Comparison of ENCODE assay signal across 8 cellular contexts in genomic region chr9:74773886-74774479, GRCh38.
DNase-seq lines count a peak whose midpoint lies in the region; ATAC-seq and TF ChIP-seq lines count a peak whose summit lies in the region.

No MANE protein-coding gene starts in this region.

- no peak overlapping the region for H3K4me3 ChIP-seq in OCI-LY3 (ENCODE audit: low read length)

- TF ChIP-seq CTCF in OCI-LY3 (IDR thresholded peaks at IDR 0.05; ENCODE audit: low read depth, low read length): peak; percentile 92

- H4K20me1 ChIP-seq in OCI-LY3 (ENCODE audit: insufficient read depth, low read length): no peaks in the 10 kb centered on the region

- no peak overlapping the region for H3K27ac ChIP-seq in OCI-LY3 (ENCODE audit: low read length)

- H3K9me3 ChIP-seq in OCI-LY3 (ENCODE audit: insufficient read depth, low read length): no peaks in the 10 kb centered on the region

- peaks cover 20% of the 10 kb centered on the region for H3K27me3 Mint-ChIP-seq in activated T-cell treated with anti-CD3 and anti-CD28 coated beads, Interleukin-2, amount 50 U/mL, for 24 hours
- peaks cover 16 to 17% of the 10 kb centered on the region in 2 donors for H3K27me3 Mint-ChIP-seq in natural killer cell treated with Interleukin-12 subunit alpha and Interleukin-12 subunit beta and Interleukin-15 and Interleukin-18, amount 100 ng/mL, for 72 hours

- ATAC-seq in GM18873 (IDR thresholded peaks at IDR 0.05; ENCODE audit: low FRiP score, unreplicated experiment): peak; percentile 44
- peak; percentile 60 to 66 for ATAC-seq in natural killer cell treated with Interleukin-12 subunit alpha and Interleukin-12 subunit beta and Interleukin-15 and Interleukin-18, amount 100 ng/mL, for 72 hours

- H3K27ac Mint-ChIP-seq in activated T-cell treated with anti-CD3 and anti-CD28 coated beads, Interleukin-2, amount 50 U/mL, for 24 hours: no peak overlapping the region
- no peak overlapping the region for H3K27ac Mint-ChIP-seq in natural killer cell treated with Interleukin-12 subunit alpha and Interleukin-12 subunit beta and Interleukin-15 and Interleukin-18, amount 100 ng/mL, for 72 hours

- no peak overlapping the region for H2AFZ ChIP-seq in OCI-LY3 (ENCODE audit: low read depth, low read length)

- peaks cover 31% of the 10 kb centered on the region for H3K4me1 ChIP-seq in OCI-LY3 (ENCODE audit: low read length)

- H3K36me3 ChIP-seq in OCI-LY3 (replicated peaks; ENCODE audit: low read depth, low read length): no peaks in the 10 kb centered on the region

- peaks cover 24% of the 10 kb centered on the region for H3K4me1 Mint-ChIP-seq in activated T-cell treated with anti-CD3 and anti-CD28 coated beads, Interleukin-2, amount 50 U/mL, for 24 hours (ENCODE audit: low read depth)
- H3K4me1 Mint-ChIP-seq in natural killer cell treated with Interleukin-12 subunit alpha and Interleukin-12 subunit beta and Interleukin-15 and Interleukin-18, amount 100 ng/mL, for 72 hours (ENCODE audit: low read depth in 2 of 2): peaks cover 5 to 14% of the 10 kb centered on the region in 2 donors

- no peak overlapping the region for H3K9ac ChIP-seq in OCI-LY3 (ENCODE audit: low read length)

- no peaks in the 10 kb centered on the region for H3K36me3 Mint-ChIP-seq in activated T-cell treated with anti-CD3 and anti-CD28 coated beads, Interleukin-2, amount 50 U/mL, for 24 hours (ENCODE audit: low read depth)
- H3K36me3 Mint-ChIP-seq in natural killer cell treated with Interleukin-12 subunit alpha and Interleukin-12 subunit beta and Interleukin-15 and Interleukin-18, amount 100 ng/mL, for 72 hours: no peaks in the 10 kb centered on the region

- H3K9me3 Mint-ChIP-seq in activated T-cell treated with anti-CD3 and anti-CD28 coated beads, Interleukin-2, amount 50 U/mL, for 24 hours: no peaks in the 10 kb centered on the region
- H3K9me3 Mint-ChIP-seq in natural killer cell treated with Interleukin-12 subunit alpha and Interleukin-12 subunit beta and Interleukin-15 and Interleukin-18, amount 100 ng/mL, for 72 hours: no peaks in the 10 kb centered on the region

- H3K4me2 ChIP-seq in OCI-LY3 (ENCODE audit: low read length): no peak overlapping the region

- H3K79me2 ChIP-seq in OCI-LY3 (ENCODE audit: low read length): no peaks in the 10 kb centered on the region

- H3K4me3 Mint-ChIP-seq in activated T-cell treated with anti-CD3 and anti-CD28 coated beads, Interleukin-2, amount 50 U/mL, for 24 hours: no peak overlapping the region
- no peak overlapping the region for H3K4me3 Mint-ChIP-seq in natural killer cell treated with Interleukin-12 subunit alpha and Interleukin-12 subunit beta and Interleukin-15 and Interleukin-18, amount 100 ng/mL, for 72 hours

- peak; percentile 72 for DNase-seq in AG20443 (ENCODE audit: low spot score)
- DNase-seq in HT1080 (ENCODE audit: low read depth): peak; percentile 58
- DNase-seq in activated T-cell treated with anti-CD3 and anti-CD28 coated beads, Interleukin-2, amount 50 U/mL, for 24 hours: peak; percentile 71
- DNase-seq in fibroblast of gingiva (ENCODE audit: low read depth): peak; percentile 66
- peak; percentile 79 for DNase-seq in natural killer cell treated with Interleukin-12 subunit alpha and Interleukin-12 subunit beta and Interleukin-15 and Interleukin-18, amount 100 ng/mL, for 72 hours (ENCODE audit: low spot score)
- peak; percentile 56 for DNase-seq in stimulated activated naive CD4-positive, alpha-beta T cell treated with Interleukin-2 at 50 U/mL for 16 hours (lab: John Stamatoyannopoulos, UW)

- peaks cover 43% of the 10 kb centered on the region for H3K27me3 ChIP-seq in OCI-LY3 (ENCODE audit: low read depth, low read length)
